Comparison of ENCODE assay signal across 1 cellular context in the genomic region with DNA sequence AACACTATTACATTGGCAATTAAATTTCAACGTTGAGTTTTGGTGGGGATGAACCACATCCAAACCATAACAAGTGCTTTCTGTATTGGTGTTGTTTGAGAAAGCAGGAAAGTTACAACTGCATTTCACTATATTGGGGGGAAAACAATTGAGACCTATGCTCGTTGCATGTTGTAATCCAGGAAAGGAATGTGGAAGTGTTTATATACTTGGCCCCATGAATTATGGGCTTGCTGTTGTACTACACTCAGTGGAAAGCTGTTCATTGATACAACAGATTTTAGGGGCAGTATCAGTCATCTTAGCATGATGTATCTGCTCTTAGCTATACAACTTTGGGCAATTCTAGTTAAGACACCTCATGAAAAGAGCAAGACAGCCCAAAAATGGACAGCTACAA.
TF ChIP-seq lines count a peak whose summit lies in the region.

No MANE protein-coding gene starts in this region.

TF ChIP-seq in HepG2, 621 proteins besides CTCF, POLR2A, EP300 and RAD21 (continued from another document):
- TF ChIP-seq, protein P1, sequence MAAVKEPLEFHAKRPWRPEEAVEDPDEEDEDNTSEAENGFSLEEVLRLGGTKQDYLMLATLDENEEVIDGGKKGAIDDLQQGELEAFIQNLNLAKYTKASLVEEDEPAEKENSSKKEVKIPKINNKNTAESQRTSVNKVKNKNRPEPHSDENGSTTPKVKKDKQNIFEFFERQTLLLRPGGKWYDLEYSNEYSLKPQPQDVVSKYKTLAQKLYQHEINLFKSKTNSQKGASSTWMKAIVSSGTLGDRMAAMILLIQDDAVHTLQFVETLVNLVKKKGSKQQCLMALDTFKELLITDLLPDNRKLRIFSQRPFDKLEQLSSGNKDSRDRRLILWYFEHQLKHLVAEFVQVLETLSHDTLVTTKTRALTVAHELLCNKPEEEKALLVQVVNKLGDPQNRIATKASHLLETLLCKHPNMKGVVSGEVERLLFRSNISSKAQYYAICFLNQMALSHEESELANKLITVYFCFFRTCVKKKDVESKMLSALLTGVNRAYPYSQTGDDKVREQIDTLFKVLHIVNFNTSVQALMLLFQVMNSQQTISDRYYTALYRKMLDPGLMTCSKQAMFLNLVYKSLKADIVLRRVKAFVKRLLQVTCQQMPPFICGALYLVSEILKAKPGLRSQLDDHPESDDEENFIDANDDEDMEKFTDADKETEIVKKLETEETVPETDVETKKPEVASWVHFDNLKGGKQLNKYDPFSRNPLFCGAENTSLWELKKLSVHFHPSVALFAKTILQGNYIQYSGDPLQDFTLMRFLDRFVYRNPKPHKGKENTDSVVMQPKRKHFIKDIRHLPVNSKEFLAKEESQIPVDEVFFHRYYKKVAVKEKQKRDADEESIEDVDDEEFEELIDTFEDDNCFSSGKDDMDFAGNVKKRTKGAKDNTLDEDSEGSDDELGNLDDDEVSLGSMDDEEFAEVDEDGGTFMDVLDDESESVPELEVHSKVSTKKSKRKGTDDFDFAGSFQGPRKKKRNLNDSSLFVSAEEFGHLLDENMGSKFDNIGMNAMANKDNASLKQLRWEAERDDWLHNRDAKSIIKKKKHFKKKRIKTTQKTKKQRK (IDR thresholded peaks at IDR 0.05; ENCODE audit: low read length) = no peak
- TF ChIP-seq KDM5B (CRISPR knock-in tag; IDR thresholded peaks at IDR 0.05; ENCODE audit: borderline replicate concordance) = no peak
- TF ChIP-seq, protein P2, sequence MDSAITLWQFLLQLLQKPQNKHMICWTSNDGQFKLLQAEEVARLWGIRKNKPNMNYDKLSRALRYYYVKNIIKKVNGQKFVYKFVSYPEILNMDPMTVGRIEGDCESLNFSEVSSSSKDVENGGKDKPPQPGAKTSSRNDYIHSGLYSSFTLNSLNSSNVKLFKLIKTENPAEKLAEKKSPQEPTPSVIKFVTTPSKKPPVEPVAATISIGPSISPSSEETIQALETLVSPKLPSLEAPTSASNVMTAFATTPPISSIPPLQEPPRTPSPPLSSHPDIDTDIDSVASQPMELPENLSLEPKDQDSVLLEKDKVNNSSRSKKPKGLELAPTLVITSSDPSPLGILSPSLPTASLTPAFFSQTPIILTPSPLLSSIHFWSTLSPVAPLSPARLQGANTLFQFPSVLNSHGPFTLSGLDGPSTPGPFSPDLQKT (CRISPR knock-in tag; IDR thresholded peaks at IDR 0.05; ENCODE audit: borderline replicate concordance) = no peak
- TF ChIP-seq SMAD9 (CRISPR knock-in tag; IDR thresholded peaks at IDR 0.05) = no peak
- TF ChIP-seq, protein P3, sequence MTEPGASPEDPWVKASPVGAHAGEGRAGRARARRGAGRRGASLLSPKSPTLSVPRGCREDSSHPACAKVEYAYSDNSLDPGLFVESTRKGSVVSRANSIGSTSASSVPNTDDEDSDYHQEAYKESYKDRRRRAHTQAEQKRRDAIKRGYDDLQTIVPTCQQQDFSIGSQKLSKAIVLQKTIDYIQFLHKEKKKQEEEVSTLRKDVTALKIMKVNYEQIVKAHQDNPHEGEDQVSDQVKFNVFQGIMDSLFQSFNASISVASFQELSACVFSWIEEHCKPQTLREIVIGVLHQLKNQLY (CRISPR knock-in tag; IDR thresholded peaks at IDR 0.05) = no peak
- TF ChIP-seq ZNF484 (CRISPR knock-in tag; IDR thresholded peaks at IDR 0.05; ENCODE audit: borderline replicate concordance, low read depth) = no peak
- no peak for TF ChIP-seq KLF15 (CRISPR knock-in tag; IDR thresholded peaks at IDR 0.05; ENCODE audit: borderline replicate concordance)
- no peak for TF ChIP-seq U2AF2 (IDR thresholded peaks at IDR 0.05; ENCODE audit: low read depth, low read length)
- no peak for TF ChIP-seq SMYD3 (CRISPR knock-in tag; IDR thresholded peaks at IDR 0.05)
- TF ChIP-seq ZNF496 (CRISPR knock-in tag; IDR thresholded peaks at IDR 0.05; ENCODE audit: insufficient replicate concordance) = no peak
- TF ChIP-seq RBFOX2 (IDR thresholded peaks at IDR 0.05; ENCODE audit: low read depth, low read length) = no peak
- no peak for TF ChIP-seq ZNF383 (CRISPR knock-in tag; IDR thresholded peaks at IDR 0.05; ENCODE audit: borderline replicate concordance)
- TF ChIP-seq RELA (CRISPR knock-in tag; IDR thresholded peaks at IDR 0.05) = no peak
- no peak for TF ChIP-seq HOMEZ (CRISPR knock-in tag; IDR thresholded peaks at IDR 0.05; ENCODE audit: low read depth)
TF ChIP-seq in HepG2: peak in this region for 0.
